3 cellular contexts compared by ENCODE assay signal in the genomic region with DNA sequence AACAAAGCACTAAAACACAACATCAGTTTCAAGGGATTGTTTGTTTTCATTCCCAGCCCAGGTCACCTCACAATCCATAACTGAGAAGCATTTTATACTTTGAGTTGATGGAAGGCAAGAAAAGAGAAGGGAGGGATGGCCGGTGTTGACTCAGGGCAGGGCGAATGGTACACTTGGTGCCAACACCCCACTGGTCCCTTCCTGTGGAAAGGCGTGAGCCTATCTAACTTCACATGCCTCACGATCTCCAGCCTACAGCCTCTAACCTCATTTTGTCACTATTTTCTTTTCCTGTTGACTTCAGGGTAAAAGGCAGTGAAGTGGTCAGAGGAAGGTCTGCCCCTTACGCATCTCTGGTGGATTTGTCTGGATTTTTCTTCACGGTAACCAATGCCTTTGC.
TF ChIP-seq lines count a peak whose summit lies in the region.

No MANE protein-coding gene starts in this region.

TF ChIP-seq in HepG2, 621 proteins besides CTCF, POLR2A, EP300 and RAD21:
- TF ChIP-seq ELF1 (CRISPR knock-in tag; IDR thresholded peaks at IDR 0.05) (no peak), IKZF1 (IDR thresholded peaks at IDR 0.05) (no peak), ZNF607 (CRISPR knock-in tag; IDR thresholded peaks at IDR 0.05; ENCODE audit: borderline replicate concordance) (no peak), NFIB (CRISPR knock-in tag; IDR thresholded peaks at IDR 0.05; ENCODE audit: borderline replicate concordance) (no peak), FOXA3 (CRISPR knock-in tag; IDR thresholded peaks at IDR 0.05) (no peak), POLR2AphosphoS2 (IDR thresholded peaks at IDR 0.05; ENCODE audit: low read depth, low read length) (no peak), ZNF614 (CRISPR knock-in tag; IDR thresholded peaks at IDR 0.05; ENCODE audit: borderline replicate concordance) (no peak), MIER2 (CRISPR knock-in tag; IDR thresholded peaks at IDR 0.05) (no peak), ZNF678 (CRISPR knock-in tag; IDR thresholded peaks at IDR 0.05) (no peak), MATR3 (CRISPR knock-in tag; IDR thresholded peaks at IDR 0.05) (no peak), RXRA (CRISPR knock-in tag; IDR thresholded peaks at IDR 0.05) (no peak), CEBPB (IDR thresholded peaks at IDR 0.05; ENCODE audit: borderline replicate concordance, low read depth, low read length) (no peak), NCOA2 (CRISPR knock-in tag; IDR thresholded peaks at IDR 0.05) (no peak), ZNF136 (CRISPR knock-in tag; IDR thresholded peaks at IDR 0.05; ENCODE audit: low read depth) (no peak), ZMYM3 (CRISPR knock-in tag; IDR thresholded peaks at IDR 0.05) (no peak), NCOA1 (CRISPR knock-in tag; IDR thresholded peaks at IDR 0.05) (no peak), ZNF788 (CRISPR knock-in tag; IDR thresholded peaks at IDR 0.05; ENCODE audit: borderline replicate concordance) (no peak)
- TF ChIP-seq, protein P1, sequence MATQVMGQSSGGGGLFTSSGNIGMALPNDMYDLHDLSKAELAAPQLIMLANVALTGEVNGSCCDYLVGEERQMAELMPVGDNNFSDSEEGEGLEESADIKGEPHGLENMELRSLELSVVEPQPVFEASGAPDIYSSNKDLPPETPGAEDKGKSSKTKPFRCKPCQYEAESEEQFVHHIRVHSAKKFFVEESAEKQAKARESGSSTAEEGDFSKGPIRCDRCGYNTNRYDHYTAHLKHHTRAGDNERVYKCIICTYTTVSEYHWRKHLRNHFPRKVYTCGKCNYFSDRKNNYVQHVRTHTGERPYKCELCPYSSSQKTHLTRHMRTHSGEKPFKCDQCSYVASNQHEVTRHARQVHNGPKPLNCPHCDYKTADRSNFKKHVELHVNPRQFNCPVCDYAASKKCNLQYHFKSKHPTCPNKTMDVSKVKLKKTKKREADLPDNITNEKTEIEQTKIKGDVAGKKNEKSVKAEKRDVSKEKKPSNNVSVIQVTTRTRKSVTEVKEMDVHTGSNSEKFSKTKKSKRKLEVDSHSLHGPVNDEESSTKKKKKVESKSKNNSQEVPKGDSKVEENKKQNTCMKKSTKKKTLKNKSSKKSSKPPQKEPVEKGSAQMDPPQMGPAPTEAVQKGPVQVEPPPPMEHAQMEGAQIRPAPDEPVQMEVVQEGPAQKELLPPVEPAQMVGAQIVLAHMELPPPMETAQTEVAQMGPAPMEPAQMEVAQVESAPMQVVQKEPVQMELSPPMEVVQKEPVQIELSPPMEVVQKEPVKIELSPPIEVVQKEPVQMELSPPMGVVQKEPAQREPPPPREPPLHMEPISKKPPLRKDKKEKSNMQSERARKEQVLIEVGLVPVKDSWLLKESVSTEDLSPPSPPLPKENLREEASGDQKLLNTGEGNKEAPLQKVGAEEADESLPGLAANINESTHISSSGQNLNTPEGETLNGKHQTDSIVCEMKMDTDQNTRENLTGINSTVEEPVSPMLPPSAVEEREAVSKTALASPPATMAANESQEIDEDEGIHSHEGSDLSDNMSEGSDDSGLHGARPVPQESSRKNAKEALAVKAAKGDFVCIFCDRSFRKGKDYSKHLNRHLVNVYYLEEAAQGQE (IDR thresholded peaks at IDR 0.05; ENCODE audit: borderline replicate concordance in 1 of 2, low read depth in 1 of 2, low read length in 2 of 2), result no peak
- TF ChIP-seq, protein P2, sequence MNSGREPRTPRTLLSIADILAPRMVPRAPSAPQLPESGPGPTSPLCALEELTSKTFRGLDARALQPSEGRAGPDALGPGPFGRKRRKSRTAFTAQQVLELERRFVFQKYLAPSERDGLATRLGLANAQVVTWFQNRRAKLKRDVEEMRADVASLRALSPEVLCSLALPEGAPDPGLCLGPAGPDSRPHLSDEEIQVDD (CRISPR knock-in tag; IDR thresholded peaks at IDR 0.05; ENCODE audit: borderline replicate concordance), result no peak

TF ChIP-seq in endothelial cell of umbilical vein, 7 proteins besides CTCF, POLR2A, EP300 and RAD21:
- TF ChIP-seq FOS (IDR thresholded peaks at IDR 0.05; ENCODE audit: borderline replicate concordance, insufficient read depth, low read length) (no peak), JUN (IDR thresholded peaks at IDR 0.05; ENCODE audit: borderline replicate concordance, insufficient read depth, insufficient read length, low read depth) (no peak), EZH2 (IDR thresholded peaks at IDR 0.05; ENCODE audit: borderline replicate concordance, low read depth, low read length, severe bottlenecking) (no peak), POLR2AphosphoS5 (IDR thresholded peaks at IDR 0.05; ENCODE audit: insufficient read depth, low read depth, low read length) (no peak), MYC (IDR thresholded peaks at IDR 0.05; ENCODE audit: low read depth, low read length) (no peak), GATA2 (IDR thresholded peaks at IDR 0.05; ENCODE audit: insufficient read depth, insufficient read length, low read depth, low read length) (no peak)
- TF ChIP-seq, protein P3, sequence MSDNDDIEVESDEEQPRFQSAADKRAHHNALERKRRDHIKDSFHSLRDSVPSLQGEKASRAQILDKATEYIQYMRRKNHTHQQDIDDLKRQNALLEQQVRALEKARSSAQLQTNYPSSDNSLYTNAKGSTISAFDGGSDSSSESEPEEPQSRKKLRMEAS (IDR thresholded peaks at IDR 0.05; ENCODE audit: insufficient read depth, insufficient read length), result no peak
TF ChIP-seq in endothelial cell of umbilical vein: peak in this region for 0.

TF ChIP-seq in neural cell, 6 proteins besides CTCF, POLR2A, EP300 and RAD21:
- TF ChIP-seq, protein P1 (IDR thresholded peaks at IDR 0.05; ENCODE audit: borderline replicate concordance), result no peak
- no peak for TF ChIP-seq EZH2 (IDR thresholded peaks at IDR 0.05; ENCODE audit: borderline replicate concordance, insufficient read depth, low read length, poor library complexity, severe bottlenecking)
- no peak for TF ChIP-seq POLR2AphosphoS5 (IDR thresholded peaks at IDR 0.05)
- TF ChIP-seq SMC3 (conservative IDR thresholded peaks at IDR 0.05; ENCODE audit: poor library complexity), result no peak
- no peak for TF ChIP-seq TAF1 (IDR thresholded peaks at IDR 0.05; ENCODE audit: low read depth)
- TF ChIP-seq MXI1 (conservative IDR thresholded peaks at IDR 0.05; ENCODE audit: poor library complexity, severe bottlenecking), result no peak
